17 cellular contexts compared by ENCODE assay signal in genomic region chr18:42509702-42510424, GRCh38.
DNase-seq lines count a peak whose midpoint lies in the region; ATAC-seq and TF ChIP-seq lines count a peak whose summit lies in the region.
"Had no signal": no experiment of that assay in that cellular context is flagged by ENCODE, and none has a peak within 500 bp of the region (broad histone marks: within the 10 kb centered on the region; RNA-seq: fewer than 3 reads in every experiment).

No MANE protein-coding gene starts in this region.

- TF ChIP-seq POLR2A in esophagus squamous epithelium (IDR thresholded peaks at IDR 0.05), result no peak

- H3K27me3 Mint-ChIP-seq in activated T-helper 17 cell treated with anti-CD3 and anti-CD28 coated beads, Interleukin-2, amount 50 U/mL, for 72 hours, result no peaks in the 10 kb centered on the region
- H3K27me3 Mint-ChIP-seq: stimulated activated memory B cell treated with anti-CD40 and anti-IgM and Interleukin-4, amounts not matched to agents 10 μg/mL and 1 μg/mL and 100 μg/mL, for 72 hours had no signal

- H3K36me3 ChIP-seq in aorta (ENCODE audit: control insufficient read depth in 1 of 2, insufficient read depth in 2 of 2, low read length in 1 of 2) (no peaks in the 10 kb centered on the region), esophagus squamous epithelium (no peaks in the 10 kb centered on the region)

- H3K9me3 Mint-ChIP-seq in activated T-helper 17 cell treated with anti-CD3 and anti-CD28 coated beads, Interleukin-2, amount 50 U/mL, for 72 hours, result peaks cover 16% of the 10 kb centered on the region
- H3K9me3 Mint-ChIP-seq: stimulated activated memory B cell treated with anti-CD40 and anti-IgM and Interleukin-4, amounts not matched to agents 10 μg/mL and 1 μg/mL and 100 μg/mL, for 72 hours had no signal

- H3K4me3 ChIP-seq in aorta (ENCODE audit: low read length in 2 of 2) (no peak overlapping the region), esophagus squamous epithelium (no peak overlapping the region)

- TF ChIP-seq CTCF in esophagus squamous epithelium (IDR thresholded peaks at IDR 0.05), result no peak

- ATAC-seq in GM18511 (IDR thresholded peaks at IDR 0.05; ENCODE audit: unreplicated experiment) (peak; percentile 90), GM21447 (IDR thresholded peaks at IDR 0.05; ENCODE audit: unreplicated experiment) (peak; percentile 74), HG03097 (IDR thresholded peaks at IDR 0.05; ENCODE audit: low FRiP score, unreplicated experiment) (peak; percentile 89), aorta (ENCODE audit: low FRiP score) (no peak)
- ATAC-seq in activated T-helper 17 cell treated with anti-CD3 and anti-CD28 coated beads, Interleukin-2, amount 50 U/mL, for 72 hours (replicated peaks), result no peak
- ATAC-seq: stimulated activated memory B cell treated with anti-CD40 and anti-IgM and Interleukin-4, amounts not matched to agents 10 μg/mL and 1 μg/mL and 100 μg/mL, for 72 hours had no signal

- H3K9me3 ChIP-seq in aorta (ENCODE audit: control insufficient read depth, low read length) (no peaks in the 10 kb centered on the region), esophagus squamous epithelium (no peaks in the 10 kb centered on the region)

- WGBS in aorta, 2 donors, result 62 to 73% methylated on average over 1 of the region's 1 CpG
- WGBS in esophagus squamous epithelium, 2 donors, result 62 to 68% methylated on average over 1 of the region's 1 CpG

- no peaks in the 10 kb centered on the region for H3K4me1 Mint-ChIP-seq in activated T-helper 17 cell treated with anti-CD3 and anti-CD28 coated beads, Interleukin-2, amount 50 U/mL, for 72 hours
- H3K4me1 Mint-ChIP-seq: naive B cell; stimulated activated memory B cell treated with anti-CD40 and anti-IgM and Interleukin-4, amounts not matched to agents 10 μg/mL and 1 μg/mL and 100 μg/mL, for 72 hours had no signal

- H3K27ac Mint-ChIP-seq in activated T-helper 17 cell treated with anti-CD3 and anti-CD28 coated beads, Interleukin-2, amount 50 U/mL, for 72 hours, result no peak overlapping the region
- H3K27ac Mint-ChIP-seq: stimulated activated memory B cell treated with anti-CD40 and anti-IgM and Interleukin-4, amounts not matched to agents 10 μg/mL and 1 μg/mL and 100 μg/mL, for 72 hours had no signal

- no peak overlapping the region for H3K27ac ChIP-seq in aorta (ENCODE audit: low read depth in 1 of 2, low read length in 2 of 2)
- no peak overlapping the region for H3K27ac ChIP-seq in esophagus squamous epithelium
- H3K27ac ChIP-seq: HL-60 had no signal

- DNase-seq in glomerular visceral epithelial cell (ENCODE audit: extremely low spot score), result peak; percentile 68
- no peak for DNase-seq in aorta
- DNase-seq in esophagus squamous epithelium (lab: John Stamatoyannopoulos, UW), result no peak
- DNase-seq in NCI-H524 treated with DMSO at 0.1 percent for 48 hours (lab: John Stamatoyannopoulos, UW), result no peak
- DNase-seq: activated CD8-positive, alpha-beta memory T cell treated with anti-CD3 and anti-CD28 coated beads for 24 hours; activated naive CD4-positive, alpha-beta T cell treated with anti-CD3 and anti-CD28 coated beads, Interleukin-2, amount 50 U/mL, for 16 hours; kidney; naive B cell; NCI-H1930; SHP77 treated with DMSO at 0.1 percent for 48 hours; stimulated activated CD4-positive, alpha-beta T cell treated with anti-CD3 and anti-CD28 coated beads, Interleukin-4, amount 100 ng/mL, for 24 hours had no signal

- intact Hi-C loops in aorta (cut with DNase I) (no loop called here), esophagus squamous epithelium (cut with DNase I) (no loop called here)

- no peaks in the 10 kb centered on the region for H3K4me1 ChIP-seq in aorta (ENCODE audit: control insufficient read depth in 1 of 2, insufficient read depth in 2 of 2, low read length in 2 of 2)
- no peaks in the 10 kb centered on the region for H3K4me1 ChIP-seq in esophagus squamous epithelium

- no peaks in the 10 kb centered on the region for H3K36me3 Mint-ChIP-seq in activated T-helper 17 cell treated with anti-CD3 and anti-CD28 coated beads, Interleukin-2, amount 50 U/mL, for 72 hours (ENCODE audit: low read depth)
- H3K36me3 Mint-ChIP-seq: naive B cell; stimulated activated memory B cell treated with anti-CD40 and anti-IgM and Interleukin-4, amounts not matched to agents 10 μg/mL and 1 μg/mL and 100 μg/mL, for 72 hours had no signal

- H3K4me3 Mint-ChIP-seq in activated T-helper 17 cell treated with anti-CD3 and anti-CD28 coated beads, Interleukin-2, amount 50 U/mL, for 72 hours, result no peak overlapping the region
- H3K4me3 Mint-ChIP-seq: naive B cell; stimulated activated memory B cell treated with anti-CD40 and anti-IgM and Interleukin-4, amounts not matched to agents 10 μg/mL and 1 μg/mL and 100 μg/mL, for 72 hours had no signal

- H3K27me3 ChIP-seq in aorta (ENCODE audit: control insufficient read depth in 1 of 2, insufficient read depth in 2 of 2, low read length in 1 of 2) (no peaks in the 10 kb centered on the region), esophagus squamous epithelium (no peaks in the 10 kb centered on the region)

Comparison
In these comparisons a context has a peak if more than half of its experiments do, and no peak if none do; other contexts are left out.
1. ATAC-seq: peak in GM18511 (single experiment), GM21447 (single experiment) and HG03097 (single experiment); none in aorta (single experiment) and activated T-helper 17 cell treated with anti-CD3 and anti-CD28 coated beads, Interleukin-2, amount 50 U/mL, for 72 hours (single experiment).